12 cellular contexts compared by ENCODE assay signal in genomic region chr16:88672776-88673175, GRCh38. TPM values are rescaled to one million over a fixed set of nuclear protein-coding genes. Genes with fewer than 3 reads are reported as not detected.
DNase-seq lines count a peak whose midpoint lies in the region; ATAC-seq and TF ChIP-seq lines count a peak whose summit lies in the region.
"Had no signal": no experiment of that assay in that cellular context is flagged by ENCODE, and none has a peak within 500 bp of the region (broad histone marks: within the 10 kb centered on the region; RNA-seq: fewer than 3 reads in every experiment).

No MANE protein-coding gene starts in this region.

- no peaks in the 10 kb centered on the region for H3K27me3 Mint-ChIP-seq in chondrocyte (ENCODE audit: low read depth)
- H3K27me3 Mint-ChIP-seq: activated naive CD8-positive, alpha-beta T cell treated with anti-CD3 and anti-CD28 coated beads, Interleukin-2, amount 10 ng/mL, durations not matched to agents 7 days and 5 days had no signal

- TF ChIP-seq CTCF in LNCAP (IDR thresholded peaks at IDR 0.05) (peak; percentile 21; the same call in 1 of the 2 replicates), chondrocyte (IDR thresholded peaks at IDR 0.05) (peak; percentile 37)

- no peak overlapping the region for H3K27ac Mint-ChIP-seq in chondrocyte (ENCODE audit: unreplicated experiment)
- H3K27ac Mint-ChIP-seq: activated naive CD8-positive, alpha-beta T cell treated with anti-CD3 and anti-CD28 coated beads, Interleukin-2, amount 10 ng/mL, durations not matched to agents 7 days and 5 days had no signal

- H3K9me3 Mint-ChIP-seq in chondrocyte (ENCODE audit: low read depth), result no peaks in the 10 kb centered on the region
- H3K9me3 Mint-ChIP-seq: activated naive CD8-positive, alpha-beta T cell treated with anti-CD3 and anti-CD28 coated beads, Interleukin-2, amount 10 ng/mL, durations not matched to agents 7 days and 5 days had no signal

- H3K4me3 Mint-ChIP-seq in chondrocyte (ENCODE audit: unreplicated experiment), result no peak overlapping the region
- H3K4me3 Mint-ChIP-seq: activated naive CD8-positive, alpha-beta T cell treated with anti-CD3 and anti-CD28 coated beads, Interleukin-2, amount 10 ng/mL, durations not matched to agents 7 days and 5 days had no signal

- H3K36me3 Mint-ChIP-seq in chondrocyte (ENCODE audit: low read depth), result peaks cover 2% of the 10 kb centered on the region

- peak; percentile 54 for DNase-seq in COLO668 (lab: John Stamatoyannopoulos, UW; ENCODE audit: unreplicated experiment)
- DNase-seq in chondrocyte (ENCODE audit: low spot score), result no peak
- DNase-seq in left kidney (ENCODE audit: low read depth, low spot score), result peak; percentile 31
- DNase-seq in OCI-M2 (lab: John Stamatoyannopoulos, UW; ENCODE audit: unreplicated experiment), result no peak
- DNase-seq in NCI-H1436 treated with DMSO at 0.1 percent for 48 hours (lab: John Stamatoyannopoulos, UW), result no peak
- DNase-seq: activated naive CD8-positive, alpha-beta T cell treated with anti-CD3 and anti-CD28 coated beads, Interleukin-2, amount 10 ng/mL, durations not matched to agents 7 days and 5 days; NCI-H1694 treated with DMSO at 0.1 percent for 48 hours; right lobe of liver had no signal

- H3K4me1 Mint-ChIP-seq in chondrocyte (ENCODE audit: low read depth), result no peaks in the 10 kb centered on the region

- no peak for ATAC-seq in GM21423 (IDR thresholded peaks at IDR 0.05; ENCODE audit: unreplicated experiment)
- no peak for ATAC-seq in HG02798 (IDR thresholded peaks at IDR 0.05; ENCODE audit: poor library complexity, unreplicated experiment)
- ATAC-seq: left lobe of liver had no signal

RNA-seq across cellular contexts. Expression of gene MVD, which starts 9.9 kb away (rescaled TPM):
- 38.3 to 40.0 TPM (median 38.8 TPM) in 3 replicates for total RNA-seq in chondrocyte

RNA-seq across cellular contexts. Expression of gene SNAI3, which starts 13.5 kb away (rescaled TPM):
- not detected in 3 replicates for total RNA-seq in chondrocyte

RNA-seq across cellular contexts. Expression of gene CYBA, which starts 21.9 kb away (rescaled TPM):
- total RNA-seq in chondrocyte, result 13.4 to 55.1 TPM (median 51.7 TPM) in 3 replicates

RNA-seq across cellular contexts. Expression of gene RNF166, which starts 33.4 kb away (rescaled TPM):
- total RNA-seq in chondrocyte, result 12.8 to 15.5 TPM (median 14.3 TPM) in 3 replicates

RNA-seq across cellular contexts. Expression of gene CTU2, which starts 33.5 kb away (rescaled TPM):
- 20.7 to 37.1 TPM (median 24.1 TPM) in 3 replicates for total RNA-seq in chondrocyte

Comparison
In these comparisons a context has a peak if more than half of its experiments do, and no peak if none do; other contexts are left out.
1. DNase-seq: peak in COLO668 (single experiment) and left kidney (single experiment); none in chondrocyte (single experiment), OCI-M2 (single experiment) and NCI-H1436 treated with DMSO at 0.1 percent for 48 hours (single experiment).